ENCODE assay signal across 27 cellular contexts in genomic region chr14:91255820-91256219, GRCh38. TPM values are rescaled to one million over a fixed set of nuclear protein-coding genes. Genes with fewer than 3 reads are reported as not detected.
A peak's percentile ranks its signal among the peaks of the same experiment; 100 is the strongest.
DNase-seq lines count a peak whose midpoint lies in the region; ATAC-seq and TF ChIP-seq lines count a peak whose summit lies in the region.
"Had no signal": no experiment of that assay in that cellular context is flagged by ENCODE, and none has a peak within 500 bp of the region (broad histone marks: within the 10 kb centered on the region; RNA-seq: fewer than 3 reads in every experiment).

No MANE protein-coding gene starts in this region.

- POLR2A ChIA-PET in activated naive CD8-positive, alpha-beta T cell treated with anti-CD3 and anti-CD28 coated beads, Interleukin-2, amount 10 ng/mL, durations not matched to agents 7 days and 5 days (lab: Charles Lee) = interaction anchor here (1.0 to 16.2 kb wide), 2 partner anchors 12 to 162 kb away, joined by 3 to 232 read pairs; partner anchors contain the start of genes CCDC88C and GPR68
- POLR2A ChIA-PET in RWPE1 (lab: Yijun Ruan, JAX; ENCODE audit: low non-redundant PET) = no interaction called here

- ATAC-seq in activated naive CD8-positive, alpha-beta T cell treated with anti-CD3 and anti-CD28 coated beads, Interleukin-2, amount 10 ng/mL, durations not matched to agents 7 days and 5 days (ENCODE audit: low read depth) = no peak
- ATAC-seq in mucosa of descending colon = no peak
- no peak for ATAC-seq in GM18519 (IDR thresholded peaks at IDR 0.05; ENCODE audit: low FRiP score, unreplicated experiment)
- ATAC-seq: left cardiac atrium; stimulated activated naive B cell treated with anti-CD40 and anti-IgM and Interleukin-4, amounts not matched to agents 10 μg/mL and 1 μg/mL and 100 μg/mL, for 72 hours; upper lobe of right lung had no signal

- intact Hi-C loops in mucosa of descending colon (cut with DNase I, micrococcal nuclease) = no loop called here

- no peak overlapping the region for H3K9ac ChIP-seq in stomach smooth muscle (ENCODE audit: low read length in 2 of 2)
- H3K9ac ChIP-seq: BLaER1 treated with 17β-estradiol and CSF1 and Interleukin-3, amounts not matched to agents 10 nM and 100 nM had no signal

- no peaks in the 10 kb centered on the region for H3K9me3 Mint-ChIP-seq in activated naive CD8-positive, alpha-beta T cell treated with anti-CD3 and anti-CD28 coated beads, Interleukin-2, amount 10 ng/mL, durations not matched to agents 7 days and 5 days
- H3K9me3 Mint-ChIP-seq in activated naive CD8-positive, alpha-beta T cell treated with anti-CD3 and anti-CD28 coated beads for 36 hours = peaks cover 1% of the 10 kb centered on the region
- H3K9me3 Mint-ChIP-seq: stimulated activated naive B cell treated with anti-CD40 and anti-IgM and Interleukin-4, amounts not matched to agents 10 μg/mL and 1 μg/mL and 100 μg/mL, for 72 hours had no signal

- no peak overlapping the region for H3K4me3 Mint-ChIP-seq in activated naive CD8-positive, alpha-beta T cell treated with anti-CD3 and anti-CD28 coated beads, Interleukin-2, amount 10 ng/mL, durations not matched to agents 7 days and 5 days
- no peak overlapping the region for H3K4me3 Mint-ChIP-seq in activated naive CD8-positive, alpha-beta T cell treated with anti-CD3 and anti-CD28 coated beads for 36 hours
- H3K4me3 Mint-ChIP-seq: stimulated activated naive B cell treated with anti-CD40 and anti-IgM and Interleukin-4, amounts not matched to agents 10 μg/mL and 1 μg/mL and 100 μg/mL, for 72 hours had no signal

- TF ChIP-seq CTCF in RWPE1 (conservative IDR thresholded peaks at IDR 0.05; ENCODE audit: low read depth) = no peak
- no peak for TF ChIP-seq CTCF in mucosa of descending colon (IDR thresholded peaks at IDR 0.05)

- peaks cover 52% of the 10 kb centered on the region for H3K4me1 Mint-ChIP-seq in activated naive CD8-positive, alpha-beta T cell treated with anti-CD3 and anti-CD28 coated beads, Interleukin-2, amount 10 ng/mL, durations not matched to agents 7 days and 5 days
- H3K4me1 Mint-ChIP-seq in activated naive CD8-positive, alpha-beta T cell treated with anti-CD3 and anti-CD28 coated beads for 36 hours = peaks cover 56% of the 10 kb centered on the region

- H3K4me1 ChIP-seq in stomach smooth muscle (ENCODE audit: control insufficient read depth, insufficient read depth, low read length) (peaks cover 39% of the 10 kb centered on the region), mucosa of descending colon (ENCODE audit: low read depth) (peaks cover 15% of the 10 kb centered on the region)
- H3K4me1 ChIP-seq: colonic mucosa had no signal

- DNase-seq in activated naive CD8-positive, alpha-beta T cell treated with anti-CD3 and anti-CD28 coated beads, Interleukin-2, amount 10 ng/mL, durations not matched to agents 7 days and 5 days = no peak
- no peak for DNase-seq in activated naive CD8-positive, alpha-beta T cell treated with anti-CD3 and anti-CD28 coated beads for 36 hours
- no peak for DNase-seq in RWPE1 (ENCODE audit: low spot score)
- no peak for DNase-seq in mucosa of descending colon
- DNase-seq: activated CD4-positive, CD25-positive, alpha-beta regulatory T cell treated with anti-CD3 and anti-CD28 coated beads, Interleukin-2, amount 50 U/mL, for 72 hours; activated naive CD4-positive, alpha-beta T cell treated with anti-CD3 and anti-CD28 coated beads, Interleukin-2, amount 50 U/mL, for 16 hours; activated T-cell treated with anti-CD3 and anti-CD28 coated beads, Interleukin-2, amount 50 U/mL, for 48 hours; Calu3; colonic mucosa; effector CD4-positive, alpha-beta T cell; hippocampal formation; IMR-90; left cardiac atrium; NCI-H146; NCI-H2107; NCI-H446 treated with DMSO at 0.1 percent for 48 hours; ovary; SJCRH30; stimulated activated naive B cell treated with anti-CD40 and anti-IgM and Interleukin-4, amounts not matched to agents 10 μg/mL and 1 μg/mL and 100 μg/mL, for 72 hours; upper lobe of right lung had no signal

- H3K9me3 ChIP-seq in stomach smooth muscle (ENCODE audit: control insufficient read depth in 2 of 2, low read length in 2 of 2) (no peaks in the 10 kb centered on the region), mucosa of descending colon (no peaks in the 10 kb centered on the region)
- H3K9me3 ChIP-seq: ascending aorta, colonic mucosa, ovary, SJCRH30, suprapubic skin, upper lobe of right lung had no signal

- CTCF ChIA-PET in RWPE1 (lab: Yijun Ruan, JAX) = interaction anchor here (0.7 kb wide), 1 partner anchor 53 kb away, joined by 4 read pairs; no protein-coding TSS in a partner anchor

- H3K36me3 ChIP-seq in stomach smooth muscle (ENCODE audit: control insufficient read depth in 2 of 2, insufficient read depth in 2 of 2, low read length in 2 of 2) = no peaks in the 10 kb centered on the region
- no peaks in the 10 kb centered on the region for H3K36me3 ChIP-seq in mucosa of descending colon (ENCODE audit: low read depth)
- H3K36me3 ChIP-seq: ascending aorta; BLaER1 treated with 17β-estradiol and CSF1 and Interleukin-3, amounts not matched to agents 10 nM and 100 nM; cardiac muscle cell; colonic mucosa; ovary; SJCRH30; suprapubic skin; upper lobe of right lung had no signal

- H3K27ac ChIP-seq in RWPE1 (peak overlapping the region; percentile 100), cingulate gyrus (ENCODE audit: low read depth, low read length) (peak overlapping the region; percentile 32), stomach smooth muscle (ENCODE audit: low read length) (peak overlapping the region; percentile 31)
- H3K27ac ChIP-seq: ascending aorta, cardiac muscle cell, colonic mucosa, ovary, SJCRH30, suprapubic skin, upper lobe of right lung had no signal

- H3K27me3 ChIP-seq in stomach smooth muscle (ENCODE audit: control insufficient read depth in 1 of 2, insufficient read depth in 2 of 2, low read length in 2 of 2) = no peaks in the 10 kb centered on the region
- H3K27me3 ChIP-seq: colonic mucosa, ovary, SJCRH30, suprapubic skin, upper lobe of right lung had no signal

- H3K36me3 Mint-ChIP-seq in activated naive CD8-positive, alpha-beta T cell treated with anti-CD3 and anti-CD28 coated beads, Interleukin-2, amount 10 ng/mL, durations not matched to agents 7 days and 5 days = peaks cover 13% of the 10 kb centered on the region
- H3K36me3 Mint-ChIP-seq in activated naive CD8-positive, alpha-beta T cell treated with anti-CD3 and anti-CD28 coated beads for 36 hours = peaks cover 8% of the 10 kb centered on the region
- H3K36me3 Mint-ChIP-seq: stimulated activated naive B cell treated with anti-CD40 and anti-IgM and Interleukin-4, amounts not matched to agents 10 μg/mL and 1 μg/mL and 100 μg/mL, for 72 hours had no signal

- peak overlapping the region; percentile 47 for H3K27ac Mint-ChIP-seq in activated naive CD8-positive, alpha-beta T cell treated with anti-CD3 and anti-CD28 coated beads, Interleukin-2, amount 10 ng/mL, durations not matched to agents 7 days and 5 days
- no peak overlapping the region for H3K27ac Mint-ChIP-seq in activated naive CD8-positive, alpha-beta T cell treated with anti-CD3 and anti-CD28 coated beads for 36 hours
- H3K27ac Mint-ChIP-seq: stimulated activated naive B cell treated with anti-CD40 and anti-IgM and Interleukin-4, amounts not matched to agents 10 μg/mL and 1 μg/mL and 100 μg/mL, for 72 hours had no signal

- H3K4me3 ChIP-seq in stomach smooth muscle (ENCODE audit: low read length in 2 of 2) (no peak overlapping the region), mucosa of descending colon (no peak overlapping the region)
- H3K4me3 ChIP-seq: ascending aorta; BLaER1 treated with 17β-estradiol and CSF1 and Interleukin-3, amounts not matched to agents 10 nM and 100 nM; cardiac muscle cell; colonic mucosa; ovary; SJCRH30; suprapubic skin; upper lobe of right lung had no signal

- no peaks in the 10 kb centered on the region for H3K27me3 Mint-ChIP-seq in activated naive CD8-positive, alpha-beta T cell treated with anti-CD3 and anti-CD28 coated beads, Interleukin-2, amount 10 ng/mL, durations not matched to agents 7 days and 5 days
- no peaks in the 10 kb centered on the region for H3K27me3 Mint-ChIP-seq in activated naive CD8-positive, alpha-beta T cell treated with anti-CD3 and anti-CD28 coated beads for 36 hours
- H3K27me3 Mint-ChIP-seq: stimulated activated naive B cell treated with anti-CD40 and anti-IgM and Interleukin-4, amounts not matched to agents 10 μg/mL and 1 μg/mL and 100 μg/mL, for 72 hours had no signal

RNA-seq across cellular contexts. Expression of gene GPR68, which starts 11.3 kb away (rescaled TPM):
- 10 to 100 TPM; 23.0 to 28.0 TPM for total RNA-seq in activated naive CD8-positive, alpha-beta T cell treated with anti-CD3 and anti-CD28 coated beads, Interleukin-2, amount 10 ng/mL, durations not matched to agents 7 days and 5 days
- 10 to 100 TPM; 14.0 to 14.4 TPM for total RNA-seq in activated naive CD8-positive, alpha-beta T cell treated with anti-CD3 and anti-CD28 coated beads for 36 hours
- total RNA-seq in mucosa of descending colon = 1 to 10 TPM; 1.4 to 2.4 (median 2.3) TPM
- total RNA-seq: ascending aorta, Calu3, SJCRH30 had no signal

Comparison
In these comparisons a context has a peak if more than half of its experiments do, and no peak if none do; other contexts are left out.
1. H3K27ac ChIP-seq: peak in every context shown above with its lines; median percentile 100 in RWPE1; 32 in cingulate gyrus; 31 in stomach smooth muscle.
2. RNA of gene GPR68, which starts 11.3 kb away (total RNA-seq): 23.0 to 28.0 TPM in activated naive CD8-positive, alpha-beta T cell treated with anti-CD3 and anti-CD28 coated beads, Interleukin-2, amount 10 ng/mL, durations not matched to agents 7 days and 5 days and 14.0 to 14.4 TPM in activated naive CD8-positive, alpha-beta T cell treated with anti-CD3 and anti-CD28 coated beads for 36 hours; 1.4 to 2.4 TPM in mucosa of descending colon; every median in the first group is over 4 times any median in the second.